ENCODE assay signal across 8 cellular contexts in genomic region chr9:35102465-35102768, GRCh38. TPM values are rescaled to one million over a fixed set of nuclear protein-coding genes. Genes with fewer than 3 reads are reported as not detected.
DNase-seq lines count a peak whose midpoint lies in the region; ATAC-seq lines count a peak whose summit lies in the region.

No MANE protein-coding gene starts in this region.

- peaks cover 18 to 42% (median 37%) of the 10 kb centered on the region in 7 donors for H3K4me1 Mint-ChIP-seq in naive thymus-derived CD4-positive, alpha-beta T cell

- peak overlapping the region; percentile 92 to 99 (median 96) for H3K27ac Mint-ChIP-seq in naive thymus-derived CD4-positive, alpha-beta T cell

- peaks cover 18 to 21% of the 10 kb centered on the region in 2 donors for H3K4me1 ChIP-seq in duodenal mucosa (ENCODE audit: control insufficient read depth in 1 of 2, insufficient read depth in 2 of 2, low read length in 2 of 2)
- peaks cover 12 to 18% of the 10 kb centered on the region in 2 donors for H3K4me1 ChIP-seq in naive thymus-derived CD4-positive, alpha-beta T cell (ENCODE audit: control insufficient read depth in 2 of 2, insufficient read depth in 2 of 2, low read length in 2 of 2)

- DNase-seq in MG63: no peak
- no peak for DNase-seq in naive thymus-derived CD4-positive, alpha-beta T cell
- no peak for DNase-seq in stimulated activated CD4-positive, alpha-beta T cell treated with anti-CD3 and anti-CD28 coated beads, Interleukin-1b, Interleukin-23, amount 100 ng/mL, for 48 hours
- no peak for DNase-seq in NCI-H2227 (lab: John Stamatoyannopoulos, UW; ENCODE audit: unreplicated experiment)

- H3K9me3 Mint-ChIP-seq in naive thymus-derived CD4-positive, alpha-beta T cell: no peaks in the 10 kb centered on the region

- CTCF ChIA-PET in naive thymus-derived CD4-positive, alpha-beta T cell (lab: Charles Lee): interaction anchor here (0.6 to 3.0 kb wide), 4 partner anchors 9 to 203 kb away, joined by 3 to 14 read pairs (median 5); partner anchors contain the start of gene ATOSB

- H3K36me3 ChIP-seq in MG63 (peaks cover 19% of the 10 kb centered on the region), duodenal mucosa (ENCODE audit: control insufficient read depth in 1 of 2, insufficient read depth in 2 of 2, low read length in 2 of 2) (peaks cover 24 to 55% of the 10 kb centered on the region in 2 donors)
- peaks cover 4 to 36% (median 9%) of the 10 kb centered on the region in 3 experiments for H3K36me3 ChIP-seq in naive thymus-derived CD4-positive, alpha-beta T cell (ENCODE audit: control insufficient read depth in 2 of 3, insufficient read depth in 3 of 3, low read length in 3 of 3)

- H3K9ac ChIP-seq in duodenal mucosa (ENCODE audit: low read depth in 1 of 2, low read length in 2 of 2): peak overlapping the region; percentile 90 to 99

- H3K4me3 Mint-ChIP-seq in naive thymus-derived CD4-positive, alpha-beta T cell: peak overlapping the region; percentile 88 to 98 (median 92)

- H3K27me3 Mint-ChIP-seq in naive thymus-derived CD4-positive, alpha-beta T cell: no peaks in the 10 kb centered on the region

- peaks cover 3 to 34% (median 15%) of the 10 kb centered on the region in 5 donors for H3K36me3 Mint-ChIP-seq in naive thymus-derived CD4-positive, alpha-beta T cell

- intact Hi-C loops in naive thymus-derived CD4-positive, alpha-beta T cell (cut with micrococcal nuclease): loop anchor here (2.0 to 5.0 kb wide), 3 partner anchors 435 to 1665 kb away; partner anchors contain the start of gene TESK1 (in 1 of the 2)

- H3K27me3 ChIP-seq in MG63 (no peaks in the 10 kb centered on the region), duodenal mucosa (ENCODE audit: control insufficient read depth in 1 of 2, insufficient read depth in 2 of 2, low read length in 2 of 2) (no peaks in the 10 kb centered on the region)
- H3K27me3 ChIP-seq in naive thymus-derived CD4-positive, alpha-beta T cell (ENCODE audit: control insufficient read depth in 2 of 2, insufficient read depth in 2 of 2, low read length in 2 of 2): no peaks in the 10 kb centered on the region

- POLR2A ChIA-PET in naive thymus-derived CD4-positive, alpha-beta T cell (lab: Charles Lee): interaction anchor here (0.9 to 3.5 kb wide), 7 partner anchors 9 to 502 kb away, joined by 3 to 32 read pairs (median 15); partner anchors contain the start of genes ATOSB, FANCG and VCP

- H3K4me3 ChIP-seq in MG63 (peak overlapping the region; percentile 79), duodenal mucosa (ENCODE audit: low read depth in 1 of 2, low read length in 2 of 2) (peak overlapping the region; percentile 97 to 99)
- H3K4me3 ChIP-seq in naive thymus-derived CD4-positive, alpha-beta T cell (ENCODE audit: low read length): peak overlapping the region; percentile 92

- H3K9me3 ChIP-seq in MG63: no peaks in the 10 kb centered on the region
- no peaks in the 10 kb centered on the region for H3K9me3 ChIP-seq in duodenal mucosa (ENCODE audit: control insufficient read depth in 1 of 2, low read length in 2 of 2)
- no peaks in the 10 kb centered on the region for H3K9me3 ChIP-seq in naive thymus-derived CD4-positive, alpha-beta T cell (ENCODE audit: control insufficient read depth in 2 of 3, low read length in 3 of 3)

- peak overlapping the region; percentile 55 for H3K27ac ChIP-seq in duodenal mucosa (ENCODE audit: low read depth, low read length)
- H3K27ac ChIP-seq in naive thymus-derived CD4-positive, alpha-beta T cell (ENCODE audit: low read depth, low read length): peak overlapping the region; percentile 81

- ATAC-seq in GM19035 (IDR thresholded peaks at IDR 0.05; ENCODE audit: unreplicated experiment) (peak; percentile 26), HG02571 (IDR thresholded peaks at IDR 0.05; ENCODE audit: unreplicated experiment) (no peak), GM19328 (IDR thresholded peaks at IDR 0.05; ENCODE audit: unreplicated experiment) (no peak)
- ATAC-seq in naive thymus-derived CD4-positive, alpha-beta T cell: no peak

RNA-seq across cellular contexts. Expression of gene STOML2, which starts 0.5 kb away (rescaled TPM):
- total RNA-seq in MG63 (2014; rRNA removed; shearing (Covaris generic); ENCODE audit: low replicate concordance): 152 and 209 TPM in 2 replicates
- total RNA-seq in naive thymus-derived CD4-positive, alpha-beta T cell: 100 to 1,000 TPM in 1 of 5 experiments, 10 to 100 TPM in 4; 34.7 to 126 (median 44.9) TPM
- polyA plus RNA-seq in naive thymus-derived CD4-positive, alpha-beta T cell: 10 to 100 TPM; 85.6 to 88.8 TPM

RNA-seq across cellular contexts. Expression of gene PIGO, which starts 6.0 kb away (rescaled TPM):
- 7.9 and 9.0 TPM in 2 replicates for total RNA-seq in MG63 (2014; rRNA removed; shearing (Covaris generic); ENCODE audit: low replicate concordance)
- total RNA-seq in naive thymus-derived CD4-positive, alpha-beta T cell: 10 to 100 TPM; 27.1 to 36.0 (median 29.9) TPM
- 10 to 100 TPM; 27.4 to 30.6 TPM for polyA plus RNA-seq in naive thymus-derived CD4-positive, alpha-beta T cell

RNA-seq across cellular contexts. Expression of gene ATOSB, which starts 13.2 kb away (rescaled TPM):
- 0.72 and 2.0 TPM in 2 replicates for total RNA-seq in MG63 (2014; rRNA removed; shearing (Covaris generic); ENCODE audit: low replicate concordance)
- 10 to 100 TPM in 2 of 5 experiments, 1 to 10 TPM in 3; 5.9 to 26.0 (median 6.6) TPM for total RNA-seq in naive thymus-derived CD4-positive, alpha-beta T cell
- 1 to 10 TPM in 1 of 2 donors, under 1 TPM in 1; 0.95 to 3.4 TPM for polyA plus RNA-seq in naive thymus-derived CD4-positive, alpha-beta T cell

RNA-seq across cellular contexts. Expression of gene FANCG, which starts 22.7 kb away (rescaled TPM):
- 15.2 and 16.5 TPM in 2 replicates for total RNA-seq in MG63 (2014; rRNA removed; shearing (Covaris generic); ENCODE audit: low replicate concordance)
- total RNA-seq in naive thymus-derived CD4-positive, alpha-beta T cell: 10 to 100 TPM; 19.6 to 84.9 (median 26.7) TPM
- 10 to 100 TPM in 1 of 2 donors, 1 to 10 TPM in 1; 8.7 to 12.6 TPM for polyA plus RNA-seq in naive thymus-derived CD4-positive, alpha-beta T cell

RNA-seq across cellular contexts. Expression of gene VCP, which starts 30.0 kb away (rescaled TPM):
- 120 and 139 TPM in 2 replicates for total RNA-seq in MG63 (2014; rRNA removed; shearing (Covaris generic); ENCODE audit: low replicate concordance)
- total RNA-seq in naive thymus-derived CD4-positive, alpha-beta T cell: 100 to 1,000 TPM; 138 to 259 (median 202) TPM
- 100 to 1,000 TPM; 134 to 198 TPM for polyA plus RNA-seq in naive thymus-derived CD4-positive, alpha-beta T cell
